22 cellular contexts compared by ENCODE assay signal in genomic region chr12:18837025-18837424, GRCh38.
DNase-seq lines count a peak whose midpoint lies in the region; ATAC-seq, FAIRE-seq and TF ChIP-seq lines count a peak whose summit lies in the region.
"Had no signal": no experiment of that assay in that cellular context is flagged by ENCODE, and none has a peak within 500 bp of the region (broad histone marks: within the 10 kb centered on the region; RNA-seq: fewer than 3 reads in every experiment).

No MANE protein-coding gene starts in this region.

- H3K4me3 ChIP-seq in A549 (no peak overlapping the region), astrocyte (ENCODE audit: insufficient read depth, low read depth, low read length) (no peak overlapping the region)
- H3K4me3 ChIP-seq: ascending aorta, heart left ventricle, lung had no signal

- H3K4me1 Mint-ChIP-seq in astrocyte (ENCODE audit: low read depth, unreplicated experiment): no peaks in the 10 kb centered on the region
- peaks cover 13% of the 10 kb centered on the region for H3K4me1 Mint-ChIP-seq in CD14-positive monocyte
- H3K4me1 Mint-ChIP-seq in effector memory CD8-positive, alpha-beta T cell (ENCODE audit: low read depth in 2 of 2): no peaks in the 10 kb centered on the region
- H3K4me1 Mint-ChIP-seq: immature natural killer cell, natural killer cell had no signal

- peaks cover 4% of the 10 kb centered on the region; the same call in 1 of the 3 replicates for H3K9me3 ChIP-seq in A549
- H3K9me3 ChIP-seq in astrocyte (ENCODE audit: insufficient read depth, low read depth, low read length): no peaks in the 10 kb centered on the region

- no peaks in the 10 kb centered on the region for H3K4me1 ChIP-seq in A549
- H3K4me1 ChIP-seq in astrocyte (ENCODE audit: insufficient read depth, low read length): no peaks in the 10 kb centered on the region
- H3K4me1 ChIP-seq: ascending aorta, heart left ventricle, parathyroid adenoma had no signal

- H3K4me2 ChIP-seq in A549 (no peak overlapping the region), astrocyte (ENCODE audit: low read length) (no peak overlapping the region)

- H3K27ac Mint-ChIP-seq in astrocyte (ENCODE audit: unreplicated experiment): no peak overlapping the region
- H3K27ac Mint-ChIP-seq in CD14-positive monocyte: no peak overlapping the region
- H3K27ac Mint-ChIP-seq in effector memory CD8-positive, alpha-beta T cell: no peak overlapping the region
- H3K27ac Mint-ChIP-seq: activated naive CD4-positive, alpha-beta T cell treated with anti-CD3 and anti-CD28 coated beads for 36 hours; immature natural killer cell; natural killer cell had no signal

- H3K36me3 Mint-ChIP-seq in astrocyte (ENCODE audit: low read depth, unreplicated experiment) (no peaks in the 10 kb centered on the region), CD14-positive monocyte (no peaks in the 10 kb centered on the region)
- no peaks in the 10 kb centered on the region for H3K36me3 Mint-ChIP-seq in effector memory CD8-positive, alpha-beta T cell (ENCODE audit: insufficient read depth)
- H3K36me3 Mint-ChIP-seq: immature natural killer cell, natural killer cell had no signal

- POLR2A ChIA-PET in A549 (lab: Yijun Ruan, JAX): no interaction called here

- CTCF ChIA-PET in A549 (lab: Yijun Ruan, JAX): no interaction called here

- no peaks in the 10 kb centered on the region for H4K20me1 ChIP-seq in astrocyte (ENCODE audit: insufficient read depth, low read length)

- TF ChIP-seq EP300 in A549 (IDR thresholded peaks at IDR 0.05): no peak

- no peak for TF ChIP-seq RAD21 in A549 (conservative IDR thresholded peaks at IDR 0.05 in 1 of 2, IDR thresholded peaks at IDR 0.05 in 1 of 2)

- no peaks in the 10 kb centered on the region for H3K27me3 ChIP-seq in astrocyte (ENCODE audit: insufficient read depth, low read length)
- H3K27me3 ChIP-seq: ascending aorta, heart left ventricle had no signal

- intact Hi-C loops in CD14-positive monocyte (cut with micrococcal nuclease): no loop called here

- FAIRE-seq in A549 (lab: Jason Lieb, UNC) (peak; percentile 28), astrocyte (lab: Jason Lieb, UNC) (no peak), GM12891 (lab: Jason Lieb, UNC) (no peak)
- FAIRE-seq: H54, urothelium cell line had no signal

- DNase-seq in A549 (ENCODE audit: low read depth in 1 of 2, low spot score in 1 of 2) (no peak), NCI-H1105 treated with DMSO at 0.1 percent for 48 hours (lab: John Stamatoyannopoulos, UW) (peak; percentile 79), astrocyte (ENCODE audit: low read depth) (peak; percentile 22), hepatic stellate cell (ENCODE audit: low spot score) (peak; percentile 1), CD14-positive monocyte (ENCODE audit: low spot score) (no peak), erythroblast (lab: John Stamatoyannopoulos, UW) (no peak), GM12891 (ENCODE audit: insufficient read length, low spot score) (no peak)
- no peak for DNase-seq in effector memory CD8-positive, alpha-beta T cell
- DNase-seq: activated CD4-positive, alpha-beta T cell treated with anti-CD3 and anti-CD28 coated beads, Interleukin-2, amount 50 U/mL, for 4 hours; activated naive CD4-positive, alpha-beta T cell treated with anti-CD3 and anti-CD28 coated beads for 36 hours; activated T-cell treated with anti-CD3 and anti-CD28 coated beads for 4 hours; COR-L47; heart left ventricle; immature natural killer cell; natural killer cell; NCI-H2107; SW 1271 had no signal

- no peak for TF ChIP-seq POLR2A in A549 (IDR thresholded peaks at IDR 0.05; ENCODE audit: low read length)
- no peak for TF ChIP-seq POLR2A in erythroblast (IDR thresholded peaks at IDR 0.05; ENCODE audit: low read length)
- TF ChIP-seq POLR2A in GM12891 (IDR thresholded peaks at IDR 0.05; ENCODE audit: low read depth, low read length): no peak

- no peak overlapping the region for H2AFZ ChIP-seq in astrocyte (ENCODE audit: low read depth, low read length)
- H2AFZ ChIP-seq: parathyroid adenoma had no signal

- H3K36me3 ChIP-seq in astrocyte (ENCODE audit: insufficient read depth, low read length): no peaks in the 10 kb centered on the region
- H3K36me3 ChIP-seq: ascending aorta, heart left ventricle had no signal

- no peaks in the 10 kb centered on the region for H3K79me2 ChIP-seq in astrocyte (ENCODE audit: insufficient read depth, low read length)
- H3K79me2 ChIP-seq: parathyroid adenoma had no signal

- H3K9ac ChIP-seq in astrocyte (ENCODE audit: low read length): no peak overlapping the region
- H3K9ac ChIP-seq: parathyroid adenoma had no signal

- peaks cover 7% of the 10 kb centered on the region for H3K9me3 Mint-ChIP-seq in astrocyte (ENCODE audit: unreplicated experiment)
- peaks cover 0 to 4% (median 0%) of the 10 kb centered on the region in 7 donors for H3K9me3 Mint-ChIP-seq in CD14-positive monocyte
- peaks cover 2 to 3% of the 10 kb centered on the region in 2 donors for H3K9me3 Mint-ChIP-seq in effector memory CD8-positive, alpha-beta T cell

- WGBS in A549 (ENCODE audit: missing lambda C conversion rate): 60% methylated on average over 4 of the region's 4 CpGs

- H3K27me3 Mint-ChIP-seq in astrocyte (ENCODE audit: low read depth, unreplicated experiment) (no peaks in the 10 kb centered on the region), CD14-positive monocyte (ENCODE audit: low read depth in 3 of 3) (no peaks in the 10 kb centered on the region)
- H3K27me3 Mint-ChIP-seq in effector memory CD8-positive, alpha-beta T cell: peaks cover 0 to 10% of the 10 kb centered on the region in 2 donors

- H3K4me3 Mint-ChIP-seq in astrocyte (ENCODE audit: unreplicated experiment): no peak overlapping the region
- H3K4me3 Mint-ChIP-seq in CD14-positive monocyte: no peak overlapping the region
- H3K4me3 Mint-ChIP-seq in effector memory CD8-positive, alpha-beta T cell: no peak overlapping the region
- H3K4me3 Mint-ChIP-seq: activated naive CD4-positive, alpha-beta T cell treated with anti-CD3 and anti-CD28 coated beads for 36 hours; immature natural killer cell; natural killer cell had no signal

- TF ChIP-seq CTCF in A549 (IDR thresholded peaks at IDR 0.05): no peak
- no peak for TF ChIP-seq CTCF in astrocyte (IDR thresholded peaks at IDR 0.05; ENCODE audit: insufficient read depth, low read depth, low read length)
- TF ChIP-seq CTCF in CD14-positive monocyte (IDR thresholded peaks at IDR 0.05): no peak

- no peak overlapping the region for H3K27ac ChIP-seq in A549
- H3K27ac ChIP-seq in astrocyte (ENCODE audit: low read depth, low read length): no peak overlapping the region
- H3K27ac ChIP-seq: ascending aorta, heart left ventricle, parathyroid adenoma had no signal

- ATAC-seq in A549: no peak
- no peak for ATAC-seq in effector memory CD8-positive, alpha-beta T cell (replicated peaks)
- ATAC-seq: natural killer cell had no signal

TF ChIP-seq in A549, 52 proteins besides CTCF, POLR2A, EP300 and RAD21 (continues in another document):
- TF ChIP-seq BHLHE40 (IDR thresholded peaks at IDR 0.05; ENCODE audit: low read depth, low read length) (no peak), EHMT2 (IDR thresholded peaks at IDR 0.05; ENCODE audit: low read depth) (no peak), ESRRA (IDR thresholded peaks at IDR 0.05; ENCODE audit: borderline replicate concordance, low read length) (no peak), MAZ (IDR thresholded peaks at IDR 0.05; ENCODE audit: borderline replicate concordance, low read depth, low read length) (no peak), MYC (IDR thresholded peaks at IDR 0.05; ENCODE audit: borderline replicate concordance, low read length) (no peak), POLR2AphosphoS2 (conservative IDR thresholded peaks at IDR 0.05; ENCODE audit: low read length) (no peak), ZSCAN20 (CRISPR knock-in tag; IDR thresholded peaks at IDR 0.05) (no peak), TP53 (CRISPR knock-in tag; IDR thresholded peaks at IDR 0.05) (no peak), MAFK (IDR thresholded peaks at IDR 0.05; ENCODE audit: partially characterized antibody) (no peak), CBX8 (IDR thresholded peaks at IDR 0.05) (no peak), CHD4 (IDR thresholded peaks at IDR 0.05; ENCODE audit: borderline replicate concordance) (no peak)
- TF ChIP-seq, protein P1, sequence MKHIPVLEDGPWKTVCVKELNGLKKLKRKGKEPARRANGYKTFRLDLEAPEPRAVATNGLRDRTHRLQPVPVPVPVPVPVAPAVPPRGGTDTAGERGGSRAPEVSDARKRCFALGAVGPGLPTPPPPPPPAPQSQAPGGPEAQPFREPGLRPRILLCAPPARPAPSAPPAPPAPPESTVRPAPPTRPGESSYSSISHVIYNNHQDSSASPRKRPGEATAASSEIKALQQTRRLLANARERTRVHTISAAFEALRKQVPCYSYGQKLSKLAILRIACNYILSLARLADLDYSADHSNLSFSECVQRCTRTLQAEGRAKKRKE (CRISPR knock-in tag; IDR thresholded peaks at IDR 0.05; ENCODE audit: low read depth): no peak

TF ChIP-seq in GM12891, 5 proteins besides CTCF, POLR2A, EP300 and RAD21:
- TF ChIP-seq SPI1 (IDR thresholded peaks at IDR 0.05; ENCODE audit: low read depth, low read length) (no peak), PAX5 (IDR thresholded peaks at IDR 0.05; ENCODE audit: insufficient read depth, low read length, severe bottlenecking) (no peak), POU2F2 (IDR thresholded peaks at IDR 0.05; ENCODE audit: low read depth, low read length) (no peak), POLR2AphosphoS5 (IDR thresholded peaks at IDR 0.05; ENCODE audit: low read depth, low read length) (no peak), TAF1 (IDR thresholded peaks at IDR 0.05; ENCODE audit: low read depth, low read length) (no peak)

Comparison
In these comparisons a context has a peak if more than half of its experiments do, and no peak if none do; other contexts are left out.
1. DNase-seq: peak in NCI-H1105 treated with DMSO at 0.1 percent for 48 hours (single experiment), astrocyte (single experiment) and hepatic stellate cell (single experiment); none in A549 (0 of 2), CD14-positive monocyte (single experiment), effector memory CD8-positive, alpha-beta T cell (0 of 3), erythroblast (0 of 2) and GM12891 (single experiment).